Comparison of ENCODE assay signal across 10 cellular contexts in genomic region chr10:124290095-124290795, GRCh38.
DNase-seq lines count a peak whose midpoint lies in the region; ATAC-seq, FAIRE-seq and TF ChIP-seq lines count a peak whose summit lies in the region.
"Had no signal": no experiment of that assay in that cellular context is flagged by ENCODE, and none has a peak within 500 bp of the region (broad histone marks: within the 10 kb centered on the region; RNA-seq: fewer than 3 reads in every experiment).

No MANE protein-coding gene starts in this region.

- H3K27ac Mint-ChIP-seq in immature natural killer cell, result peak overlapping the region in 1 of 6 donors; percentile 28

- H3K9me3 ChIP-seq in RWPE2 (ENCODE audit: severe bottlenecking) (no peaks in the 10 kb centered on the region), lung (ENCODE audit: control insufficient read depth in 2 of 2, insufficient read depth in 1 of 2, low read length in 1 of 2) (peaks cover 0 to 2% of the 10 kb centered on the region in 2 donors)

- H3K36me3 Mint-ChIP-seq in immature natural killer cell, result no peaks in the 10 kb centered on the region

- H3K4me3 ChIP-seq in RWPE2 (ENCODE audit: severe bottlenecking) (no peak overlapping the region), lung (no peak overlapping the region)
- H3K4me3 ChIP-seq: cardiac muscle cell, skin epidermis had no signal

- no peak for DNase-seq in GM12891 (ENCODE audit: insufficient read length, low spot score)
- peak; percentile 28 for DNase-seq in RWPE2 (ENCODE audit: low spot score)
- DNase-seq in lung (ENCODE audit: low spot score), result no peak
- DNase-seq in putamen (ENCODE audit: low spot score), result no peak
- no peak for DNase-seq in NK-92 treated with Interleukin-12 subunit alpha and Interleukin-12 subunit beta, amount 100 ng/mL, for 24 hours (lab: John Stamatoyannopoulos, UW)
- DNase-seq in immature natural killer cell, result no peak

- no peak overlapping the region for H3K27ac ChIP-seq in RWPE2 (ENCODE audit: poor library complexity, severe bottlenecking)
- peak overlapping the region in 1 of 2 donors; percentile 24 for H3K27ac ChIP-seq in lung (ENCODE audit: low read depth in 1 of 2, low read length in 1 of 2)
- H3K27ac ChIP-seq: cardiac muscle cell had no signal

- H3K9me3 Mint-ChIP-seq in immature natural killer cell, result no peaks in the 10 kb centered on the region

- H3K27me3 ChIP-seq in RWPE2 (ENCODE audit: insufficient read depth, poor library complexity, severe bottlenecking) (no peaks in the 10 kb centered on the region), lung (ENCODE audit: control insufficient read depth, insufficient read depth) (no peaks in the 10 kb centered on the region)
- H3K27me3 ChIP-seq: cardiac muscle cell had no signal

- WGBS in lung, 2 donors, result 47 to 62% methylated on average over 14 of the region's 14 CpGs

- FAIRE-seq in GM12891 (lab: Jason Lieb, UNC), result peak; percentile 55

- no peaks in the 10 kb centered on the region for H3K4me1 Mint-ChIP-seq in immature natural killer cell

- TF ChIP-seq POLR2A in GM12891 (IDR thresholded peaks at IDR 0.05; ENCODE audit: low read depth, low read length), result no peak

- H3K27me3 Mint-ChIP-seq in immature natural killer cell (ENCODE audit: low read depth in 3 of 3), result peaks cover 1 to 3% (median 3%) of the 10 kb centered on the region in 3 donors

- no peak overlapping the region for H3K4me3 Mint-ChIP-seq in immature natural killer cell

- ATAC-seq in HG02798 (IDR thresholded peaks at IDR 0.05; ENCODE audit: poor library complexity, unreplicated experiment) (peak; percentile 53), RWPE2 (ENCODE audit: low read depth) (no peak; the same call in 2 of the 3 replicates), lung (ENCODE audit: insufficient read depth, low FRiP score) (peak; percentile 45), GM19328 (IDR thresholded peaks at IDR 0.05; ENCODE audit: unreplicated experiment) (no peak)

- H3K36me3 ChIP-seq in RWPE2 (ENCODE audit: low read depth) (no peaks in the 10 kb centered on the region), lung (ENCODE audit: control insufficient read depth in 2 of 2, insufficient read depth in 2 of 2, low read length in 2 of 2) (no peaks in the 10 kb centered on the region)
- H3K36me3 ChIP-seq: cardiac muscle cell had no signal

- H3K4me1 ChIP-seq in RWPE2 (ENCODE audit: insufficient read depth, poor library complexity, severe bottlenecking) (peaks cover 11% of the 10 kb centered on the region), lung (ENCODE audit: control insufficient read depth in 2 of 2, insufficient read depth in 2 of 2, low read length in 2 of 2) (peaks cover 0 to 3% of the 10 kb centered on the region in 2 donors)

- TF ChIP-seq CTCF in RWPE2 (IDR thresholded peaks at IDR 0.05; ENCODE audit: poor library complexity, severe bottlenecking) (no peak), lung (IDR thresholded peaks at IDR 0.05; ENCODE audit: control extremely low read depth, extremely low read depth) (no peak)

TF ChIP-seq in GM12891, 5 proteins besides CTCF, POLR2A, EP300 and RAD21:
- TF ChIP-seq POLR2AphosphoS5 (IDR thresholded peaks at IDR 0.05; ENCODE audit: low read depth, low read length), result no peak
- TF ChIP-seq POU2F2 (IDR thresholded peaks at IDR 0.05; ENCODE audit: low read depth, low read length), result peak; percentile 49; the same call in 1 of the 2 replicates

Comparison
In these comparisons a context has a peak if more than half of its experiments do, and no peak if none do; other contexts are left out.
1. ATAC-seq: peak in HG02798 (single experiment) and lung (single experiment); none in RWPE2 (single experiment) and GM19328 (single experiment).